13 cellular contexts compared by ENCODE assay signal in the genomic region with DNA sequence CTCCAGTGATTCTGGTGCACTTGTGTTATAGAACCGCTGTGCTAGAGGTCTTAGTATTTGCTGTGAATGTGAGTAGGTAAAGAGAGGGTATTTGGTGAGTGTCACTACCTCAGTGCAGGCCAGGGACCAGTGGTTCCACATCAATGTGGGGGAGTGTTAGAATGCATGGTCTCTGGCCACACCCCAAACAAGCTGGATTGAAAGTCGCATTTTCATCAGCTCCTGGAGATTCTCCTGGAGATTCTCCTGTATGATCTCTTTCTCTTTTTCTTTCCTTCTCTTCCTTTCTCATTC. TPM values are rescaled to one million over a fixed set of nuclear protein-coding genes. Genes with fewer than 3 reads are reported as not detected.
DNase-seq lines count a peak whose midpoint lies in the region; ATAC-seq and TF ChIP-seq lines count a peak whose summit lies in the region.
"Had no signal": no experiment of that assay in that cellular context is flagged by ENCODE, and none has a peak within 500 bp of the region (broad histone marks: within the 10 kb centered on the region; RNA-seq: fewer than 3 reads in every experiment).

No MANE protein-coding gene starts in this region.

- no peak for TF ChIP-seq POLR2A in HCT116 (IDR thresholded peaks at IDR 0.05; ENCODE audit: borderline replicate concordance, extremely low read depth, insufficient read depth, insufficient read length)

- intact Hi-C loops in activated CD8-positive, alpha-beta T cell treated with anti-CD3 and anti-CD28 coated beads for 36 hours (cut with micrococcal nuclease) = loop anchor here (2.0 to 5.0 kb wide), 2 partner anchors 102 to 550 kb away; no protein-coding TSS in a partner anchor
- intact Hi-C loops in HCT116 (cut with micrococcal nuclease) (no loop called here), PC-3 (cut with micrococcal nuclease) (loop anchor here (2.0 to 5.0 kb wide), 2 partner anchors 30 to 550 kb away; no protein-coding TSS in a partner anchor)

- H3K9me2 ChIP-seq in HCT116 (ENCODE audit: insufficient read depth) (no peaks in the 10 kb centered on the region), PC-3 (replicated peaks; ENCODE audit: low read length) (no peaks in the 10 kb centered on the region)

- H3K27ac ChIP-seq in HCT116 (ENCODE audit: low read depth, low read length) (peak overlapping the region; percentile 29), PC-3 (ENCODE audit: low read length) (no peak overlapping the region)

- H3K27me3 ChIP-seq in HCT116 (ENCODE audit: insufficient read depth, low read length) (no peaks in the 10 kb centered on the region), PC-3 (ENCODE audit: low read length) (no peaks in the 10 kb centered on the region), H7 (ENCODE audit: control insufficient read depth, insufficient read depth, low read length) (no peaks in the 10 kb centered on the region)

- no peak overlapping the region for H2AFZ ChIP-seq in HCT116 (ENCODE audit: low read depth, low read length, poor library complexity, severe bottlenecking)
- H2AFZ ChIP-seq in PC-3 (ENCODE audit: low read length) = no peak overlapping the region

- H3K9me3 Mint-ChIP-seq in activated CD8-positive, alpha-beta T cell treated with anti-CD3 and anti-CD28 coated beads, Interleukin-2, amount 10 ng/mL, durations not matched to agents 7 days and 5 days (ENCODE audit: insufficient read depth) = no peaks in the 10 kb centered on the region
- H3K9me3 Mint-ChIP-seq in activated CD8-positive, alpha-beta T cell treated with anti-CD3 and anti-CD28 coated beads for 36 hours = no peaks in the 10 kb centered on the region
- H3K9me3 Mint-ChIP-seq in nephron = peaks cover 2% of the 10 kb centered on the region
- H3K9me3 Mint-ChIP-seq: HFFc6 had no signal

- ATAC-seq in activated CD8-positive, alpha-beta T cell treated with anti-CD3 and anti-CD28 coated beads, Interleukin-2, amount 10 ng/mL, durations not matched to agents 7 days and 5 days = peak; percentile 22
- no peak for ATAC-seq in activated CD8-positive, alpha-beta T cell treated with anti-CD3 and anti-CD28 coated beads for 36 hours
- ATAC-seq in HCT116 = peak; percentile 58; the same call in 1 of the 2 replicates
- peak; percentile 23 for ATAC-seq in PC-3
- no peak for ATAC-seq in HG03378 (IDR thresholded peaks at IDR 0.05; ENCODE audit: unreplicated experiment)

- H3K27me3 Mint-ChIP-seq in activated CD8-positive, alpha-beta T cell treated with anti-CD3 and anti-CD28 coated beads, Interleukin-2, amount 10 ng/mL, durations not matched to agents 7 days and 5 days (ENCODE audit: low read depth) = peaks cover 4% of the 10 kb centered on the region
- no peaks in the 10 kb centered on the region for H3K27me3 Mint-ChIP-seq in activated CD8-positive, alpha-beta T cell treated with anti-CD3 and anti-CD28 coated beads for 36 hours
- no peaks in the 10 kb centered on the region for H3K27me3 Mint-ChIP-seq in nephron (ENCODE audit: low read depth)

- H3F3A ChIP-seq in PC-3 (ENCODE audit: low read length, unreplicated experiment) = no peaks in the 10 kb centered on the region

- H3K4me1 ChIP-seq in HCT116 (ENCODE audit: control insufficient read depth in 1 of 2, insufficient read depth in 2 of 2, low read length in 2 of 2) (peaks cover 8 to 24% of the 10 kb centered on the region in 2 experiments; a peak in 3 of 4 replicates), PC-3 (ENCODE audit: insufficient read depth, low read length) (no peaks in the 10 kb centered on the region)

- H3K4me3 Mint-ChIP-seq in activated CD8-positive, alpha-beta T cell treated with anti-CD3 and anti-CD28 coated beads, Interleukin-2, amount 10 ng/mL, durations not matched to agents 7 days and 5 days = no peak overlapping the region
- H3K4me3 Mint-ChIP-seq in activated CD8-positive, alpha-beta T cell treated with anti-CD3 and anti-CD28 coated beads for 36 hours = no peak overlapping the region
- H3K4me3 Mint-ChIP-seq in nephron = no peak overlapping the region
- H3K4me3 Mint-ChIP-seq: B cell, HFFc6 had no signal

- DNase-seq in activated CD8-positive, alpha-beta T cell treated with anti-CD3 and anti-CD28 coated beads, Interleukin-2, amount 10 ng/mL, durations not matched to agents 7 days and 5 days = no peak
- no peak for DNase-seq in activated CD8-positive, alpha-beta T cell treated with anti-CD3 and anti-CD28 coated beads for 36 hours
- DNase-seq in HCT116 (ENCODE audit: low read depth, low spot score) (no peak), PC-3 (no peak), H7 (no peak), globus pallidus (ENCODE audit: low spot score) (no peak)
- DNase-seq: NCI-H510A, NCI-H774 had no signal

- RAD21 ChIA-PET in HCT116 (lab: Charles Lee; ENCODE audit: low non-redundant PET in 1 of 2, low total read pairs in 2 of 2, uncharacterized antibody in 2 of 2, unreplicated experiment in 2 of 2) = interaction anchor here (0.6 to 1.9 kb wide), 9 partner anchors 30 to 103 kb away, joined by 3 to 17 read pairs (median 4); no protein-coding TSS in a partner anchor

- no peaks in the 10 kb centered on the region for H3K36me3 Mint-ChIP-seq in activated CD8-positive, alpha-beta T cell treated with anti-CD3 and anti-CD28 coated beads, Interleukin-2, amount 10 ng/mL, durations not matched to agents 7 days and 5 days (ENCODE audit: low read depth)
- H3K36me3 Mint-ChIP-seq in activated CD8-positive, alpha-beta T cell treated with anti-CD3 and anti-CD28 coated beads for 36 hours (ENCODE audit: low read depth) = no peaks in the 10 kb centered on the region
- H3K36me3 Mint-ChIP-seq in nephron (ENCODE audit: low read depth) = peaks cover 4% of the 10 kb centered on the region

- H3K4me1 Mint-ChIP-seq in activated CD8-positive, alpha-beta T cell treated with anti-CD3 and anti-CD28 coated beads, Interleukin-2, amount 10 ng/mL, durations not matched to agents 7 days and 5 days (ENCODE audit: low read depth) = peaks cover 5% of the 10 kb centered on the region
- H3K4me1 Mint-ChIP-seq in activated CD8-positive, alpha-beta T cell treated with anti-CD3 and anti-CD28 coated beads for 36 hours (ENCODE audit: low read depth) = no peaks in the 10 kb centered on the region
- H3K4me1 Mint-ChIP-seq in nephron = peaks cover 8% of the 10 kb centered on the region
- H3K4me1 Mint-ChIP-seq: B cell had no signal

- H3K9me3 ChIP-seq in HCT116 (ENCODE audit: control insufficient read depth in 1 of 2, insufficient read depth in 1 of 2, low read depth in 1 of 2, low read length in 2 of 2) (no peaks in the 10 kb centered on the region; a peak in 1 of 4 replicates), PC-3 (ENCODE audit: low read length) (no peaks in the 10 kb centered on the region)

- H3K36me3 ChIP-seq in HCT116 (ENCODE audit: control insufficient read depth in 1 of 2, insufficient read depth in 2 of 2, low read length in 2 of 2) (no peaks in the 10 kb centered on the region), PC-3 (ENCODE audit: low read depth, low read length) (no peaks in the 10 kb centered on the region), H7 (replicated peaks; ENCODE audit: control insufficient read depth, insufficient read depth, low read length) (no peaks in the 10 kb centered on the region)

- no peaks in the 10 kb centered on the region for H4K20me1 ChIP-seq in HCT116 (ENCODE audit: insufficient read depth)
- H4K20me1 ChIP-seq in PC-3 (ENCODE audit: low read length) = no peaks in the 10 kb centered on the region

- H3K4me2 ChIP-seq in HCT116 (ENCODE audit: low read length) (peak overlapping the region; percentile 43; the same call in 1 of the 2 replicates), PC-3 (ENCODE audit: low read length) (no peak overlapping the region)

- TF ChIP-seq RAD21 in HCT116 (IDR thresholded peaks at IDR 0.05; ENCODE audit: low read depth) = no peak

- CTCF ChIA-PET in activated CD8-positive, alpha-beta T cell treated with anti-CD3 and anti-CD28 coated beads, Interleukin-2, amount 10 ng/mL, durations not matched to agents 7 days and 5 days (lab: Charles Lee) = interaction anchor here (1.0 to 8.7 kb wide), 16 partner anchors 9 to 547 kb away, joined by 3 to 91 read pairs (median 4); a partner anchor contains a TSS
- CTCF ChIA-PET in activated CD8-positive, alpha-beta T cell treated with anti-CD3 and anti-CD28 coated beads for 36 hours (lab: Charles Lee) = interaction anchor here (0.6 to 10.1 kb wide), 13 partner anchors 9 to 1425 kb away, joined by 3 to 106 read pairs (median 4); a partner anchor contains a TSS
- CTCF ChIA-PET in HCT116 (lab: Charles Lee) (interaction anchor here (0.5 to 13.2 kb wide), 10 partner anchors 9 to 547 kb away, joined by 3 to 162 read pairs (median 4); a partner anchor contains a TSS), PC-3 (lab: Charles Lee) (interaction anchor here (1.0 to 1.8 kb wide), 3 partner anchors 100 to 111 kb away, joined by 3 to 8 read pairs (median 5); a partner anchor contains a TSS)

- H3K79me2 ChIP-seq in HCT116 (ENCODE audit: insufficient read depth, low read length) (no peaks in the 10 kb centered on the region), PC-3 (ENCODE audit: low read length) (no peaks in the 10 kb centered on the region)

- H3K4me3 ChIP-seq in HCT116 (replicated peaks in 1 of 2; ENCODE audit: low read depth in 1 of 2, low read length in 2 of 2) = no peak overlapping the region
- no peak overlapping the region for H3K4me3 ChIP-seq in PC-3 (ENCODE audit: low read length)
- no peak overlapping the region for H3K4me3 ChIP-seq in H7 (ENCODE audit: insufficient read depth, low read depth, low read length)

- TF ChIP-seq CTCF in activated CD8-positive, alpha-beta T cell treated with anti-CD3 and anti-CD28 coated beads for 36 hours (IDR thresholded peaks at IDR 0.05) = no peak
- no peak for TF ChIP-seq CTCF in HCT116 (IDR thresholded peaks at IDR 0.05 in 2 of 3, conservative IDR thresholded peaks at IDR 0.05 in 1 of 3; ENCODE audit: borderline replicate concordance in 1 of 3, insufficient read depth in 1 of 3, low read depth in 2 of 3, low read length in 2 of 3)
- TF ChIP-seq CTCF in PC-3 (conservative IDR thresholded peaks at IDR 0.05; ENCODE audit: low read depth, low read length) = no peak
- TF ChIP-seq CTCF in nephron (IDR thresholded peaks at IDR 0.05; ENCODE audit: unreplicated experiment in 3 of 3) = no peak

- H3K9ac ChIP-seq in HCT116 (ENCODE audit: low read length) (no peak overlapping the region), PC-3 (ENCODE audit: low read length) (no peak overlapping the region)

- BruUV-seq in HCT116 (replicated peaks; lab: Mats Ljungman, UMichigan) (no TSS peak), PC-3 (replicated peaks; lab: Mats Ljungman, UMichigan) (no TSS peak)

- no peak overlapping the region for H3K27ac Mint-ChIP-seq in activated CD8-positive, alpha-beta T cell treated with anti-CD3 and anti-CD28 coated beads, Interleukin-2, amount 10 ng/mL, durations not matched to agents 7 days and 5 days
- no peak overlapping the region for H3K27ac Mint-ChIP-seq in activated CD8-positive, alpha-beta T cell treated with anti-CD3 and anti-CD28 coated beads for 36 hours
- peak overlapping the region; percentile 1 to 17 (median 11) for H3K27ac Mint-ChIP-seq in nephron
- H3K27ac Mint-ChIP-seq: B cell, HFFc6 had no signal

- POLR2A ChIA-PET in activated CD8-positive, alpha-beta T cell treated with anti-CD3 and anti-CD28 coated beads, Interleukin-2, amount 10 ng/mL, durations not matched to agents 7 days and 5 days (lab: Charles Lee) = no interaction called here
- POLR2A ChIA-PET in activated CD8-positive, alpha-beta T cell treated with anti-CD3 and anti-CD28 coated beads for 36 hours (lab: Charles Lee) = no interaction called here
- POLR2A ChIA-PET in HCT116 (lab: Charles Lee) = no interaction called here
- POLR2A ChIA-PET in PC-3 (lab: Charles Lee; ENCODE audit: unreplicated experiment) = no interaction called here

RNA-seq across cellular contexts. Expression of a gene that starts 26.8 kb away (rescaled TPM):
- not detected for total RNA-seq in activated CD8-positive, alpha-beta T cell treated with anti-CD3 and anti-CD28 coated beads, Interleukin-2, amount 10 ng/mL, durations not matched to agents 7 days and 5 days
- under 1 TPM in 1 of 2 experiments, not detected in 1; 0.09 TPM for total RNA-seq in activated CD8-positive, alpha-beta T cell treated with anti-CD3 and anti-CD28 coated beads for 36 hours
- total RNA-seq in HCT116 (2021; ENCODE audit: unreplicated experiment) = 0.17 TPM
- polyA plus RNA-seq in HCT116 (2012) = 0.09 and 0.17 TPM in 2 replicates
- total RNA-seq in PC-3 (2014; rRNA removed) = 0.18 and 0.35 TPM in 2 replicates
- total RNA-seq in H7 (2014; rRNA removed; shearing (Covaris generic)) = 0.07 TPM in 1 of 2 replicates, not detected in the other
- total RNA-seq: G401 had no signal

Comparison
In these comparisons a context has a peak if more than half of its experiments do, and no peak if none do; other contexts are left out.
1. ATAC-seq: peak in activated CD8-positive, alpha-beta T cell treated with anti-CD3 and anti-CD28 coated beads, Interleukin-2, amount 10 ng/mL, durations not matched to agents 7 days and 5 days (single experiment), HCT116 (single experiment) and PC-3 (single experiment); none in activated CD8-positive, alpha-beta T cell treated with anti-CD3 and anti-CD28 coated beads for 36 hours (single experiment) and HG03378 (single experiment).
2. H3K27ac Mint-ChIP-seq: peak in nephron (3 of 3); none in activated CD8-positive, alpha-beta T cell treated with anti-CD3 and anti-CD28 coated beads, Interleukin-2, amount 10 ng/mL, durations not matched to agents 7 days and 5 days (single experiment) and activated CD8-positive, alpha-beta T cell treated with anti-CD3 and anti-CD28 coated beads for 36 hours (single experiment).